1 cellular context compared by ENCODE assay signal in genomic region chr20:6767536-6768227, GRCh38.
A peak's percentile ranks its signal among the peaks of the same experiment; 100 is the strongest.
TF ChIP-seq lines count a peak whose summit lies in the region.

BMP2 (plus strand) TSS chr20:6767686; CDS start chr20:6770127, 2,441 bp downstream.

TF ChIP-seq in HepG2, 621 proteins besides CTCF, POLR2A, EP300 and RAD21 (continued from another document and continues in another):
- peak; percentile 66 for TF ChIP-seq ZNF407 (CRISPR knock-in tag; IDR thresholded peaks at IDR 0.05; ENCODE audit: not compliant biosample characterization)
- TF ChIP-seq ZNF432 (CRISPR knock-in tag; IDR thresholded peaks at IDR 0.05; ENCODE audit: borderline replicate concordance): no peak
- no peak for TF ChIP-seq CREBL2 (CRISPR knock-in tag; IDR thresholded peaks at IDR 0.05; ENCODE audit: borderline replicate concordance)
- peak; percentile 20; the same call in 1 of the 2 replicates for TF ChIP-seq GABPB1 (CRISPR knock-in tag; IDR thresholded peaks at IDR 0.05)
- TF ChIP-seq ZFP91 (CRISPR knock-in tag; IDR thresholded peaks at IDR 0.05; ENCODE audit: borderline replicate concordance): no peak; the same call in 1 of the 2 replicates
- TF ChIP-seq ZNF687 (CRISPR knock-in tag; IDR thresholded peaks at IDR 0.05): peak; percentile 18; the same call in 1 of the 2 replicates
- no peak for TF ChIP-seq HNF4A (CRISPR knock-in tag; IDR thresholded peaks at IDR 0.05)
- no peak for TF ChIP-seq E2F1 (CRISPR knock-in tag; IDR thresholded peaks at IDR 0.05)
- TF ChIP-seq REST (IDR thresholded peaks at IDR 0.05; ENCODE audit: borderline replicate concordance in 1 of 2, low read depth in 1 of 2, low read length in 2 of 2): no peak
- TF ChIP-seq U2AF1 (optimal IDR thresholded peaks at IDR 0.05; ENCODE audit: low read depth, low read length): no peak
- no peak for TF ChIP-seq ZNF644 (CRISPR knock-in tag; IDR thresholded peaks at IDR 0.05; ENCODE audit: low read depth)
- TF ChIP-seq MYPOP (CRISPR knock-in tag; IDR thresholded peaks at IDR 0.05): peak; percentile 99
- no peak for TF ChIP-seq DMAP1 (CRISPR knock-in tag; IDR thresholded peaks at IDR 0.05)
- peak; percentile 57; the same call in 1 of the 2 replicates for TF ChIP-seq ARNT2 (CRISPR knock-in tag; IDR thresholded peaks at IDR 0.05; ENCODE audit: low read depth)
- TF ChIP-seq UBTF (CRISPR knock-in tag; IDR thresholded peaks at IDR 0.05): peak; percentile 47; the same call in 1 of the 2 replicates
- TF ChIP-seq PRDM15 (CRISPR knock-in tag; IDR thresholded peaks at IDR 0.05): no peak
- TF ChIP-seq JARID2 (CRISPR knock-in tag; IDR thresholded peaks at IDR 0.05; ENCODE audit: insufficient replicate concordance): no peak
